In the genomic region with DNA sequence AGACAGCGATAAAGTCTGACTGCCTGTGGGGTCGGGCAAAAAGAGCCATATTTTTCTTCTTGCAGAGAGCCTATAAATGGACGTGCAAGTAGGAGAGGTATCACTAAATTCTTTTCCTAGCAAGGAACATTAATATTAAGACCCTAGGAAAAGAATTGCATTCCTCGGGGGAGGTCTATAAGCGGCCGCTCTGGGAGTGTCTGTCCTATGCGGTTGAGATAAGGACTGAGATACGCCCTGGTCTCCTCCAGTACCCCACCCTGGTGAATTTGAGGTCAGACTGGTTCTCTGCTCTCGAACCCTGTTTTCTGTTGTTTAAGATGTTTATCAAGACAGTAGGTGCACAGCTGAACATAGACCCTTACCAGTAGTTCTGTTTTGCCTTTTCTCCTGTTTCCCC, we compare ENCODE assay signal across 6 cellular contexts. TPM values are rescaled to one million over a fixed set of nuclear protein-coding genes. Genes with fewer than 3 reads are reported as not detected.
A peak's percentile ranks its signal among the peaks of the same experiment; 100 is the strongest.
DNase-seq lines count a peak whose midpoint lies in the region; ATAC-seq and TF ChIP-seq lines count a peak whose summit lies in the region.
"Not testable (repeated sequence)": the region's sequence is repeated elsewhere in the genome, so short reads cannot be mapped to it uniquely, and the experiment has no call there.

No MANE protein-coding gene starts in this region.

- POLR2A ChIA-PET in OCI-LY7 (lab: Charles Lee); activated CD4-positive, alpha-beta T cell treated with anti-CD3 and anti-CD28 coated beads for 36 hours (lab: Charles Lee): not testable (repeated sequence)

- not testable (repeated sequence) for H3K9me2 ChIP-seq in GM23338 (ENCODE audit: insufficient read depth); OCI-LY7 (ENCODE audit: insufficient read depth, low read length)

- H4K5ac ChIP-seq in mesendoderm (ENCODE audit: low read length), result not testable (repeated sequence)

- not testable (repeated sequence) for H3K4me2 ChIP-seq in GM23338; OCI-LY7 (ENCODE audit: low read length); mesendoderm (ENCODE audit: low read length)

- not testable (repeated sequence) for H3K27ac Mint-ChIP-seq in GM23338; activated CD4-positive, alpha-beta T cell treated with anti-CD3 and anti-CD28 coated beads for 36 hours; endodermal cell

- H3K9me3 Mint-ChIP-seq in GM23338 (peaks cover 19% of the 10 kb centered on the region), endodermal cell (peaks cover 46% of the 10 kb centered on the region)
- H3K9me3 Mint-ChIP-seq in activated CD4-positive, alpha-beta T cell treated with anti-CD3 and anti-CD28 coated beads for 36 hours (ENCODE audit: low read depth), result not testable (repeated sequence)

- not testable (repeated sequence) for H2AFZ ChIP-seq in GM23338; OCI-LY7 (ENCODE audit: low read length)

- H2BK120ac ChIP-seq in mesendoderm (ENCODE audit: low read depth, low read length), result not testable (repeated sequence)

- not testable (repeated sequence) for H3K4me1 Mint-ChIP-seq in GM23338, endodermal cell
- H3K4me1 Mint-ChIP-seq in activated CD4-positive, alpha-beta T cell treated with anti-CD3 and anti-CD28 coated beads for 36 hours, result peaks cover 27% of the 10 kb centered on the region

- H3K79me2 ChIP-seq in GM23338 (replicated peaks; ENCODE audit: insufficient read depth) (peaks cover 53% of the 10 kb centered on the region), OCI-LY7 (ENCODE audit: insufficient read depth, low read depth, low read length) (peaks cover 68% of the 10 kb centered on the region)
- H3K79me2 ChIP-seq in mesendoderm (ENCODE audit: control insufficient read depth, insufficient read depth, low read length), result not testable (repeated sequence)

- BruUV-seq in OCI-LY7 (replicated peaks; lab: Mats Ljungman, UMichigan), result not testable (repeated sequence)

- H3K27me3 ChIP-seq in GM23338 (ENCODE audit: insufficient read depth); endodermal cell (ENCODE audit: control insufficient read depth, insufficient read depth, low read length, poor library complexity, severe bottlenecking); mesendoderm (ENCODE audit: insufficient read depth, low read length, poor library complexity): not testable (repeated sequence)

- not testable (repeated sequence) for H3K79me1 ChIP-seq in mesendoderm (ENCODE audit: low read length)

- H3K9me3 ChIP-seq in OCI-LY7 (ENCODE audit: low read length) (peaks cover 23% of the 10 kb centered on the region), endodermal cell (ENCODE audit: control insufficient read depth, low read length) (peaks cover 78% of the 10 kb centered on the region)

- H2AK5ac ChIP-seq in mesendoderm (ENCODE audit: low read length), result not testable (repeated sequence)

- not testable (repeated sequence) for H3K27ac ChIP-seq in GM23338 (ENCODE audit: low read depth); OCI-LY7 (ENCODE audit: low read depth, low read length, poor library complexity, severe bottlenecking); endodermal cell (ENCODE audit: low read depth, low read length); mesendoderm (ENCODE audit: low read depth, low read length)

- H3K4me1 ChIP-seq in GM23338 (ENCODE audit: insufficient read depth); OCI-LY7 (ENCODE audit: insufficient read depth, low read length, poor library complexity, severe bottlenecking); endodermal cell (ENCODE audit: control insufficient read depth, insufficient read depth, low read length); mesendoderm (ENCODE audit: control insufficient read depth, low read depth, low read length): not testable (repeated sequence)

- H3K36me3 ChIP-seq in GM23338 (ENCODE audit: insufficient read depth), result peaks cover 21% of the 10 kb centered on the region; the same call in 1 of the 2 replicates
- peaks cover 32% of the 10 kb centered on the region for H3K36me3 ChIP-seq in OCI-LY7 (ENCODE audit: insufficient read depth, low read length)
- H3K36me3 ChIP-seq in endodermal cell (ENCODE audit: control insufficient read depth, insufficient read depth, low read length), result peaks cover 95% of the 10 kb centered on the region
- not testable (repeated sequence) for H3K36me3 ChIP-seq in mesendoderm (ENCODE audit: control insufficient read depth, insufficient read depth, low read length)

- not testable (repeated sequence) for ATAC-seq in GM23338; activated CD4-positive, alpha-beta T cell treated with anti-CD3 and anti-CD28 coated beads for 36 hours

- not testable (repeated sequence) for H2BK15ac ChIP-seq in mesendoderm (replicated peaks; ENCODE audit: low read depth)

- H4K8ac ChIP-seq in mesendoderm (ENCODE audit: low read depth, low read length), result not testable (repeated sequence)

- H3K23ac ChIP-seq in mesendoderm (ENCODE audit: low read length), result not testable (repeated sequence)

- not testable (repeated sequence) for H3K4me3 ChIP-seq in GM23338; OCI-LY7 (ENCODE audit: low read depth, low read length, poor library complexity, severe bottlenecking); mesendoderm (ENCODE audit: low read length)
- H3K4me3 ChIP-seq in endodermal cell (ENCODE audit: low read length), result peak overlapping the region; percentile 55

- H3K27me3 Mint-ChIP-seq in GM23338 (ENCODE audit: insufficient read depth, low read depth, poor library complexity); activated CD4-positive, alpha-beta T cell treated with anti-CD3 and anti-CD28 coated beads for 36 hours; endodermal cell (ENCODE audit: insufficient read depth): not testable (repeated sequence)

- WGBS in endodermal cell (ENCODE audit: insufficient coverage in 1 of 2, insufficient read length in 1 of 2), 2 experiments, result 95 to 100% methylated on average over 3 to 9 of the region's 9 CpGs
- WGBS in mesendoderm (ENCODE audit: extremely low coverage, insufficient coverage, low lambda C conversion rate), result no CpG with 5 or more reads among the region's 9 CpGs

- not testable (repeated sequence) for H4K20me1 ChIP-seq in GM23338 (replicated peaks; ENCODE audit: insufficient read depth); OCI-LY7 (ENCODE audit: insufficient read depth, low read length)

- not testable (repeated sequence) for H3K4me3 Mint-ChIP-seq in GM23338; activated CD4-positive, alpha-beta T cell treated with anti-CD3 and anti-CD28 coated beads for 36 hours
- peak overlapping the region; percentile 1 for H3K4me3 Mint-ChIP-seq in endodermal cell

- peak; percentile 5 for DNase-seq in DMS 273 (lab: John Stamatoyannopoulos, UW; ENCODE audit: unreplicated experiment)
- DNase-seq in GM23338 (ENCODE audit: low spot score), result peak; percentile 5
- peak; percentile 29 for DNase-seq in OCI-LY7 (ENCODE audit: low spot score)
- peak; percentile 8 for DNase-seq in activated CD4-positive, alpha-beta T cell treated with anti-CD3 and anti-CD28 coated beads for 36 hours
- DNase-seq in endodermal cell, result peak; percentile 58
- DNase-seq in mesendoderm, result peak; percentile 31

- not testable (repeated sequence) for H2BK5ac ChIP-seq in mesendoderm (ENCODE audit: low read length)

- not testable (repeated sequence) for H3F3A ChIP-seq in GM23338 (replicated peaks; ENCODE audit: low read depth)

- not testable (repeated sequence) for TF ChIP-seq CTCF in GM23338 (conservative IDR thresholded peaks at IDR 0.05; ENCODE audit: low read depth in 2 of 2); OCI-LY7 (conservative IDR thresholded peaks at IDR 0.05; ENCODE audit: low read length); endodermal cell (conservative IDR thresholded peaks at IDR 0.05)

- not testable (repeated sequence) for H3K4ac ChIP-seq in mesendoderm (ENCODE audit: low read depth, low read length)

- H3K36me3 Mint-ChIP-seq in GM23338 (ENCODE audit: low read depth) (peaks cover 26% of the 10 kb centered on the region), endodermal cell (ENCODE audit: low read depth) (peaks cover 73% of the 10 kb centered on the region)
- peaks cover 21% of the 10 kb centered on the region for H3K36me3 Mint-ChIP-seq in activated CD4-positive, alpha-beta T cell treated with anti-CD3 and anti-CD28 coated beads for 36 hours (ENCODE audit: low read depth)

- CTCF ChIA-PET in OCI-LY7 (lab: Charles Lee; ENCODE audit: unreplicated experiment); activated CD4-positive, alpha-beta T cell treated with anti-CD3 and anti-CD28 coated beads for 36 hours (lab: Charles Lee): not testable (repeated sequence)

- intact Hi-C loops in OCI-LY7 (cut with micrococcal nuclease; ENCODE audit: unreplicated experiment); activated CD4-positive, alpha-beta T cell treated with anti-CD3 and anti-CD28 coated beads for 36 hours (cut with DNase I, micrococcal nuclease): not testable (repeated sequence)

- H3K18ac ChIP-seq in mesendoderm (ENCODE audit: low read length), result not testable (repeated sequence)

- H3K56ac ChIP-seq in mesendoderm (ENCODE audit: low read length), result not testable (repeated sequence)

- H3K9ac ChIP-seq in endodermal cell (ENCODE audit: extremely low read depth, low read length, poor library complexity, severe bottlenecking); mesendoderm (ENCODE audit: low read length): not testable (repeated sequence)

TF ChIP-seq in GM23338, 12 proteins besides CTCF, POLR2A, EP300 and RAD21:
- TF ChIP-seq ZNF114 (CRISPR knock-in tag; IDR thresholded peaks at IDR 0.05), result 0 out of 2 replicates have a peak, but pooled peaks have one; percentile 20

RNA-seq across cellular contexts. Expression of a gene that starts 6.9 kb away (rescaled TPM):
- 9.8 and 14.6 TPM in 2 replicates for total RNA-seq in GM23338 (2014; rRNA removed; shearing (Covaris generic))
- 4.8 and 5.5 TPM in 2 replicates for polyA plus RNA-seq in GM23338 (2016; fragmentation: Nextera tagmentation; extraction: Ambion mirVana)
- 7.6 and 9.1 TPM in 2 replicates for total RNA-seq in OCI-LY7 (2014; rRNA removed; shearing (Covaris generic))
- total RNA-seq in OCI-LY7 (2022) (13.2 and 13.3 TPM in 2 replicates), endodermal cell (100 to 1,000 TPM in 1 of 2 donors, 10 to 100 TPM in 1; 77.8 to 141 TPM)
- total RNA-seq in activated CD4-positive, alpha-beta T cell treated with anti-CD3 and anti-CD28 coated beads for 36 hours, result 10 to 100 TPM; 19.6 to 22.4 TPM
- 40.4 TPM for polyA plus RNA-seq in endodermal cell (2013, experiment 1 of 2)
- polyA plus RNA-seq in endodermal cell (2013, experiment 2 of 2), result 49.8 TPM
- polyA plus RNA-seq in mesendoderm (2013, experiment 1 of 2), result 10.0 TPM
- 10.3 TPM for polyA plus RNA-seq in mesendoderm (2013, experiment 2 of 2)

Comparison
In these comparisons a context has a peak if more than half of its experiments do, and no peak if none do; other contexts are left out.
1. DNase-seq: peak in every context shown above with its lines; median percentile 58 in endodermal cell; 31 in mesendoderm; 29 in OCI-LY7; 8 in activated CD4-positive, alpha-beta T cell treated with anti-CD3 and anti-CD28 coated beads for 36 hours; 5 in DMS 273; 5 in GM23338.